Comparison of ENCODE assay signal across 21 cellular contexts in the genomic region with DNA sequence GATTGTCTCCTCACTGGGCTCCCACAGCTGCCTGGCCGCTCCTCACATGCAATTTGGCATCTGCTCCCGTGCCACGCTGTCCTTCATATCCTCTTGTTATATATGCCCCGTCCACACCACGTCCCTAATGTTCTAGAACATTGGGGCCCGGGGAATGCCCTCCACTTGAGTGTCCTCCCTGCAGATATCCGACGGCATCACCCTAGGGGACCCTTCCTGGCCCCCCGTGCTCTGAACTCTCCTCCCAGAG. TPM values are rescaled to one million over a fixed set of nuclear protein-coding genes. Genes with fewer than 3 reads are reported as not detected.
DNase-seq lines count a peak whose midpoint lies in the region; ATAC-seq, FAIRE-seq and TF ChIP-seq lines count a peak whose summit lies in the region.
"Had no signal": no experiment of that assay in that cellular context is flagged by ENCODE, and none has a peak within 500 bp of the region (broad histone marks: within the 10 kb centered on the region; RNA-seq: fewer than 3 reads in every experiment).

No MANE protein-coding gene starts in this region.

- TF ChIP-seq POLR2A in HepG2 (IDR thresholded peaks at IDR 0.05; ENCODE audit: insufficient read depth in 1 of 2, low read depth in 2 of 2, low read length in 2 of 2) (no peak), right lobe of liver (IDR thresholded peaks at IDR 0.05) (no peak)

- peaks cover 8 to 11% of the 10 kb centered on the region in 2 experiments; a peak in 4 of 5 replicates for H3K36me3 ChIP-seq in HepG2 (replicated peaks in 1 of 2; ENCODE audit: control insufficient read depth in 1 of 2, insufficient read depth in 2 of 2, low read length in 2 of 2)
- no peaks in the 10 kb centered on the region for H3K36me3 ChIP-seq in right lobe of liver

- H3K27ac ChIP-seq in HepG2 (ENCODE audit: extremely low read length, insufficient read depth, low read length) = no peak overlapping the region
- H3K27ac ChIP-seq in right lobe of liver = no peak overlapping the region
- H3K27ac ChIP-seq: BLaER1 had no signal

- TF ChIP-seq CTCF in HepG2 (CRISPR knock-in tag; IDR thresholded peaks at IDR 0.05) (no peak), right lobe of liver (IDR thresholded peaks at IDR 0.05) (no peak), glutamatergic neuron (IDR thresholded peaks at IDR 0.05; ENCODE audit: partially characterized antibody, unreplicated experiment) (no peak)

- TF ChIP-seq EP300 in HepG2 (IDR thresholded peaks at IDR 0.05; ENCODE audit: low read depth in 2 of 2, low read length in 2 of 2) (no peak), HepG2 (CRISPR knock-in tag; IDR thresholded peaks at IDR 0.05; ENCODE audit: borderline replicate concordance) (no peak)

- H3K4me1 ChIP-seq in HepG2 (ENCODE audit: insufficient read depth, low read length) (peaks cover 25% of the 10 kb centered on the region), right lobe of liver (no peaks in the 10 kb centered on the region)

- no peaks in the 10 kb centered on the region for H3K79me2 ChIP-seq in HepG2 (ENCODE audit: insufficient read depth, low read length)

- H3K4me1 Mint-ChIP-seq in glutamatergic neuron (ENCODE audit: low read depth, unreplicated experiment) = peaks cover 2% of the 10 kb centered on the region
- no peaks in the 10 kb centered on the region for H3K4me1 Mint-ChIP-seq in stimulated activated effector memory CD8-positive, alpha-beta T cell treated with anti-CD3 and anti-CD28 coated beads, Interleukin-12 subunit alpha, Interleukin-12 subunit beta, amount 100 ng/mL, for 72 hours
- H3K4me1 Mint-ChIP-seq: CD14-positive monocyte had no signal

- CTCF ChIA-PET in HepG2 (lab: Yijun Ruan, JAX; ENCODE audit: low intra/inter-chr PET ratio, low total read pairs) = no interaction called here

- H3K4me3 ChIP-seq in HepG2 (replicated peaks in 1 of 3; ENCODE audit: insufficient read depth in 1 of 3, low read depth in 2 of 3, low read length in 3 of 3) (peak overlapping the region in 1 of 3 experiments; percentile 47; a peak in 1 of 6 replicates), right lobe of liver (no peak overlapping the region)
- H3K4me3 ChIP-seq: BLaER1, GM12878 had no signal

- intact Hi-C loops in HepG2 (cut with micrococcal nuclease; ENCODE audit: unreplicated experiment) = no loop called here
- intact Hi-C loops in right lobe of liver (cut with DNase I) = no loop called here
- intact Hi-C loops in head of caudate nucleus (cut with DNase I) = no loop called here

- no peak overlapping the region for H3K4me3 Mint-ChIP-seq in glutamatergic neuron (ENCODE audit: unreplicated experiment)
- no peak overlapping the region for H3K4me3 Mint-ChIP-seq in stimulated activated effector memory CD8-positive, alpha-beta T cell treated with anti-CD3 and anti-CD28 coated beads, Interleukin-12 subunit alpha, Interleukin-12 subunit beta, amount 100 ng/mL, for 72 hours
- H3K4me3 Mint-ChIP-seq: CD14-positive monocyte; CD4-positive, alpha-beta memory T cell; HFFc6 had no signal

- no peak for TF ChIP-seq RAD21 in HepG2 (CRISPR knock-in tag; IDR thresholded peaks at IDR 0.05)

- H3K9me3 Mint-ChIP-seq in glutamatergic neuron (ENCODE audit: unreplicated experiment) = peaks cover 33% of the 10 kb centered on the region
- no peaks in the 10 kb centered on the region for H3K9me3 Mint-ChIP-seq in stimulated activated effector memory CD8-positive, alpha-beta T cell treated with anti-CD3 and anti-CD28 coated beads, Interleukin-12 subunit alpha, Interleukin-12 subunit beta, amount 100 ng/mL, for 72 hours
- H3K9me3 Mint-ChIP-seq: CD4-positive, alpha-beta memory T cell; HFFc6 had no signal

- POLR2A ChIA-PET in HepG2 (lab: Yijun Ruan, JAX) = interaction anchor here (2.2 to 9.0 kb wide), 2 partner anchors 10 to 16 kb away, joined by 9 to 86 read pairs; partner anchors contain the start of genes DEF8 and TUBB3

- H3K36me3 Mint-ChIP-seq in glutamatergic neuron (ENCODE audit: unreplicated experiment) = peaks cover 11% of the 10 kb centered on the region
- H3K36me3 Mint-ChIP-seq in stimulated activated effector memory CD8-positive, alpha-beta T cell treated with anti-CD3 and anti-CD28 coated beads, Interleukin-12 subunit alpha, Interleukin-12 subunit beta, amount 100 ng/mL, for 72 hours = no peaks in the 10 kb centered on the region
- H3K36me3 Mint-ChIP-seq: CD14-positive monocyte; CD4-positive, alpha-beta memory T cell had no signal

- FAIRE-seq in HepG2 (lab: Jason Lieb, UNC) = no peak
- FAIRE-seq: GM12878, HTR-8/SVneo had no signal

- H3K4me2 ChIP-seq in HepG2 (ENCODE audit: low read depth, low read length) = peak overlapping the region; percentile 62
- H3K4me2 ChIP-seq: BLaER1 had no signal

- no peak overlapping the region for H2AFZ ChIP-seq in HepG2 (ENCODE audit: low read length)

- peak overlapping the region; percentile 53 for H3K27ac Mint-ChIP-seq in glutamatergic neuron (ENCODE audit: unreplicated experiment)
- peak overlapping the region; percentile 19 for H3K27ac Mint-ChIP-seq in stimulated activated effector memory CD8-positive, alpha-beta T cell treated with anti-CD3 and anti-CD28 coated beads, Interleukin-12 subunit alpha, Interleukin-12 subunit beta, amount 100 ng/mL, for 72 hours
- H3K27ac Mint-ChIP-seq: CD4-positive, alpha-beta memory T cell; HFFc6 had no signal

- DNase-seq in HepG2 (ENCODE audit: low spot score) = no peak
- DNase-seq in right lobe of liver = no peak
- DNase-seq in Daoy (ENCODE audit: low read depth) = peak; percentile 0
- DNase-seq in glutamatergic neuron = no peak
- DNase-seq in stimulated activated effector memory CD8-positive, alpha-beta T cell treated with anti-CD3 and anti-CD28 coated beads, Interleukin-12 subunit alpha, Interleukin-12 subunit beta, amount 100 ng/mL, for 72 hours (ENCODE audit: low spot score in 2 of 2) = no peak
- DNase-seq in head of caudate nucleus = no peak
- DNase-seq in NOMO-1 treated with dmso at 0.1 percent for 144 hours (lab: John Stamatoyannopoulos, UW; ENCODE audit: unreplicated experiment) = no peak
- DNase-seq: CD4-positive, alpha-beta memory T cell; DMS153; DMS79; EL; GOT3; H7; HFFc6; KG1 had no signal

- H3K9ac ChIP-seq in HepG2 (ENCODE audit: insufficient read depth, low read depth, low read length) = 0 out of 2 replicates have a peak overlapping the region, but pooled peaks have one; percentile 31
- H3K9ac ChIP-seq: BLaER1 had no signal

- H3K9me3 ChIP-seq in HepG2 (ENCODE audit: low read length) (no peaks in the 10 kb centered on the region), right lobe of liver (no peaks in the 10 kb centered on the region)
- H3K9me3 ChIP-seq: BLaER1 had no signal

- H3K27me3 ChIP-seq in HepG2 (ENCODE audit: control insufficient read depth in 1 of 2, insufficient read depth in 2 of 2, low read length in 2 of 2) (peaks cover 0 to 30% of the 10 kb centered on the region in 2 experiments; a peak in 4 of 5 replicates), right lobe of liver (no peaks in the 10 kb centered on the region)
- H3K27me3 ChIP-seq: BLaER1 had no signal

- peak; percentile 12 for ATAC-seq in HepG2
- no peak for ATAC-seq in right lobe of liver
- no peak for ATAC-seq in stimulated activated effector memory CD8-positive, alpha-beta T cell treated with anti-CD3 and anti-CD28 coated beads, Interleukin-12 subunit alpha, Interleukin-12 subunit beta, amount 100 ng/mL, for 72 hours
- ATAC-seq in GM18502 (IDR thresholded peaks at IDR 0.05; ENCODE audit: poor library complexity, unreplicated experiment) = no peak
- ATAC-seq: GM12878, HCT116 had no signal

- WGBS in HepG2 (ENCODE audit: low lambda C conversion rate) = 38% methylated on average over 9 of the region's 9 CpGs
- WGBS in right lobe of liver (ENCODE audit: insufficient coverage, low coverage, low lambda C conversion rate, missing lambda C conversion rate) = 72% methylated on average over 9 of the region's 9 CpGs

- no TSS peak for BruUV-seq in HepG2 (replicated peaks; lab: Mats Ljungman, UMichigan)

- H3K27me3 Mint-ChIP-seq in glutamatergic neuron (ENCODE audit: unreplicated experiment) = peaks cover 26% of the 10 kb centered on the region

- no peaks in the 10 kb centered on the region; the same call in 1 of the 2 replicates for H4K20me1 ChIP-seq in HepG2 (ENCODE audit: insufficient read depth, low read length)

- in situ Hi-C loops in HepG2 (cut with HindIII; ENCODE audit: extremely low pct_ligation_motif_present, low pct_unique_long_range_greater_than_20kb) = no loop called here

RNA-seq across cellular contexts. Expression of gene DEF8, which starts 10.0 kb away (rescaled TPM):
- 98.5 and 107 TPM in 2 replicates for total RNA-seq in HepG2 (2016; rRNA removed; fragmentation: Illumina TruSeq; extraction: Trizol)
- total RNA-seq in HepG2 (2016; cell fraction: cytosol; rRNA removed; fragmentation: Illumina TruSeq; extraction: Trizol; ENCODE audit: low read depth) = 134 and 176 TPM in 2 replicates
- 103 and 113 TPM in 2 replicates for total RNA-seq in HepG2 (2016; cell fraction: insoluble cytoplasmic fraction; rRNA removed; fragmentation: Illumina TruSeq; extraction: Trizol)
- total RNA-seq in HepG2 (2016; cell fraction: membrane; rRNA removed; fragmentation: Illumina TruSeq; extraction: Trizol) = 127 and 160 TPM in 2 replicates
- total RNA-seq in HepG2 (2016; cell fraction: nucleus; rRNA removed; fragmentation: Illumina TruSeq; extraction: Trizol) = 48.8 and 61.5 TPM in 2 replicates
- polyA plus RNA-seq in HepG2 (2011; rRNA removed) = 98.2 and 108 TPM in 2 replicates
- polyA plus RNA-seq in HepG2 (2011; cell fraction: cytosol; rRNA removed) = 100 and 138 TPM in 2 replicates
- 490 and 545 TPM in 2 replicates for polyA plus RNA-seq in HepG2 (2011; cell fraction: nucleus; rRNA removed)
- 37.2 and 56.0 TPM in 2 replicates for polyA plus RNA-seq in HepG2 (2012)
- polyA plus RNA-seq in HepG2 (2016; cell fraction: cytosol; fragmentation: Illumina TruSeq; extraction: Trizol; ENCODE audit: low read depth) = 170 and 205 TPM in 2 replicates
- 116 and 132 TPM in 2 replicates for polyA plus RNA-seq in HepG2 (2016; cell fraction: insoluble cytoplasmic fraction; fragmentation: Illumina TruSeq; extraction: Trizol; ENCODE audit: low read depth)
- polyA plus RNA-seq in HepG2 (2016; cell fraction: membrane; fragmentation: Illumina TruSeq; extraction: Trizol; ENCODE audit: low read depth) = 126 and 153 TPM in 2 replicates
- 123 and 136 TPM in 2 replicates for polyA plus RNA-seq in HepG2 (2016; cell fraction: nucleus; fragmentation: Illumina TruSeq; extraction: Trizol; ENCODE audit: insufficient read depth, low read depth)
- 22.3 and 116 TPM in 2 replicates for polyA minus RNA-seq in HepG2 (2011; rRNA and poly(A)+ RNA removed; ENCODE audit: low replicate concordance)
- 31.8 and 36.4 TPM in 2 replicates for polyA minus RNA-seq in HepG2 (2011; cell fraction: cytosol; rRNA and poly(A)+ RNA removed)
- 46.0 and 51.1 TPM in 2 replicates for polyA minus RNA-seq in HepG2 (2011; cell fraction: nucleus; rRNA and poly(A)+ RNA removed)
- total RNA-seq in right lobe of liver = 10 to 100 TPM; 16.7 to 44.1 (median 20.7) TPM
- 81.3 and 111 TPM in 2 replicates for total RNA-seq in Daoy (2014; rRNA removed; shearing (Covaris generic))
- 96.0 TPM for total RNA-seq in glutamatergic neuron (ENCODE audit: unreplicated experiment)

RNA-seq across cellular contexts. Expression of gene TUBB3, which starts 15.4 kb away (rescaled TPM):
- total RNA-seq in HepG2 (2016; rRNA removed; fragmentation: Illumina TruSeq; extraction: Trizol) = 161 and 185 TPM in 2 replicates
- 94.2 and 96.8 TPM in 2 replicates for total RNA-seq in HepG2 (2016; cell fraction: cytosol; rRNA removed; fragmentation: Illumina TruSeq; extraction: Trizol; ENCODE audit: low read depth)
- total RNA-seq in HepG2 (2016; cell fraction: insoluble cytoplasmic fraction; rRNA removed; fragmentation: Illumina TruSeq; extraction: Trizol) = 145 and 195 TPM in 2 replicates
- total RNA-seq in HepG2 (2016; cell fraction: membrane; rRNA removed; fragmentation: Illumina TruSeq; extraction: Trizol) = 140 and 142 TPM in 2 replicates
- 81.3 and 94.7 TPM in 2 replicates for total RNA-seq in HepG2 (2016; cell fraction: nucleus; rRNA removed; fragmentation: Illumina TruSeq; extraction: Trizol)
- polyA plus RNA-seq in HepG2 (2011; rRNA removed) = 110 and 152 TPM in 2 replicates
- 84.2 and 120 TPM in 2 replicates for polyA plus RNA-seq in HepG2 (2011; cell fraction: cytosol; rRNA removed)
- 168 and 179 TPM in 2 replicates for polyA plus RNA-seq in HepG2 (2011; cell fraction: nucleus; rRNA removed)
- polyA plus RNA-seq in HepG2 (2012) = 45.2 and 119 TPM in 2 replicates
- polyA plus RNA-seq in HepG2 (2016; cell fraction: cytosol; fragmentation: Illumina TruSeq; extraction: Trizol; ENCODE audit: low read depth) = 63.1 and 64.3 TPM in 2 replicates
- 127 and 159 TPM in 2 replicates for polyA plus RNA-seq in HepG2 (2016; cell fraction: insoluble cytoplasmic fraction; fragmentation: Illumina TruSeq; extraction: Trizol; ENCODE audit: low read depth)
- 87.3 and 99.0 TPM in 2 replicates for polyA plus RNA-seq in HepG2 (2016; cell fraction: membrane; fragmentation: Illumina TruSeq; extraction: Trizol; ENCODE audit: low read depth)
- polyA plus RNA-seq in HepG2 (2016; cell fraction: nucleus; fragmentation: Illumina TruSeq; extraction: Trizol; ENCODE audit: insufficient read depth, low read depth) = 138 and 154 TPM in 2 replicates
- 34.9 and 340 TPM in 2 replicates for polyA minus RNA-seq in HepG2 (2011; rRNA and poly(A)+ RNA removed; ENCODE audit: low replicate concordance)
- polyA minus RNA-seq in HepG2 (2011; cell fraction: cytosol; rRNA and poly(A)+ RNA removed) = 99.4 and 107 TPM in 2 replicates
- polyA minus RNA-seq in HepG2 (2011; cell fraction: nucleus; rRNA and poly(A)+ RNA removed) = 34.8 and 42.6 TPM in 2 replicates
- under 1 TPM in 4 of 6 experiments, not detected in 2; 0.13 to 0.86 (median 0.36) TPM for total RNA-seq in right lobe of liver
- total RNA-seq in Daoy (2014; rRNA removed; shearing (Covaris generic)) = 135 and 149 TPM in 2 replicates
- total RNA-seq in glutamatergic neuron (ENCODE audit: unreplicated experiment) = 3,960 TPM
- polyA plus RNA-seq: CD14-positive monocyte; CD4-positive, alpha-beta memory T cell had no signal

RNA-seq across cellular contexts. Expression of gene MC1R, which starts 19.9 kb away (rescaled TPM):
- total RNA-seq in HepG2 (2016; rRNA removed; fragmentation: Illumina TruSeq; extraction: Trizol) (7.2 and 9.1 TPM in 2 replicates), right lobe of liver (1 to 10 TPM in 2 of 6 experiments, under 1 TPM in 4; 0.31 to 1.6 (median 0.77) TPM), glutamatergic neuron (ENCODE audit: unreplicated experiment) (12.8 TPM)
- total RNA-seq in HepG2 (2016; cell fraction: cytosol; rRNA removed; fragmentation: Illumina TruSeq; extraction: Trizol; ENCODE audit: low read depth) = 3.5 and 3.7 TPM in 2 replicates
- 8.1 and 8.7 TPM in 2 replicates for total RNA-seq in HepG2 (2016; cell fraction: insoluble cytoplasmic fraction; rRNA removed; fragmentation: Illumina TruSeq; extraction: Trizol)
- total RNA-seq in HepG2 (2016; cell fraction: membrane; rRNA removed; fragmentation: Illumina TruSeq; extraction: Trizol) = 8.1 and 9.5 TPM in 2 replicates
- total RNA-seq in HepG2 (2016; cell fraction: nucleus; rRNA removed; fragmentation: Illumina TruSeq; extraction: Trizol) = 7.2 and 7.7 TPM in 2 replicates
- 14.8 and 20.0 TPM in 2 replicates for polyA plus RNA-seq in HepG2 (2011; rRNA removed)
- 14.8 and 18.9 TPM in 2 replicates for polyA plus RNA-seq in HepG2 (2011; cell fraction: cytosol; rRNA removed)
- 89.3 and 96.4 TPM in 2 replicates for polyA plus RNA-seq in HepG2 (2011; cell fraction: nucleus; rRNA removed)
- 6.5 and 12.0 TPM in 2 replicates for polyA plus RNA-seq in HepG2 (2012)
- polyA plus RNA-seq in HepG2 (2016; cell fraction: cytosol; fragmentation: Illumina TruSeq; extraction: Trizol; ENCODE audit: low read depth) = 2.9 and 3.1 TPM in 2 replicates
- polyA plus RNA-seq in HepG2 (2016; cell fraction: insoluble cytoplasmic fraction; fragmentation: Illumina TruSeq; extraction: Trizol; ENCODE audit: low read depth) = 6.7 and 7.1 TPM in 2 replicates
- 6.5 and 7.5 TPM in 2 replicates for polyA plus RNA-seq in HepG2 (2016; cell fraction: membrane; fragmentation: Illumina TruSeq; extraction: Trizol; ENCODE audit: low read depth)
- 17.7 and 19.3 TPM in 2 replicates for polyA plus RNA-seq in HepG2 (2016; cell fraction: nucleus; fragmentation: Illumina TruSeq; extraction: Trizol; ENCODE audit: insufficient read depth, low read depth)
- 23.7 and 30.7 TPM in 2 replicates for polyA minus RNA-seq in HepG2 (2011; rRNA and poly(A)+ RNA removed; ENCODE audit: low replicate concordance)
- polyA minus RNA-seq in HepG2 (2011; cell fraction: cytosol; rRNA and poly(A)+ RNA removed) = 5.4 and 5.5 TPM in 2 replicates
- polyA minus RNA-seq in HepG2 (2011; cell fraction: nucleus; rRNA and poly(A)+ RNA removed) = 16.0 and 17.0 TPM in 2 replicates
- 0.95 and 1.9 TPM in 2 replicates for total RNA-seq in Daoy (2014; rRNA removed; shearing (Covaris generic))

Comparison
In these comparisons a context has a peak if more than half of its experiments do, and no peak if none do; other contexts are left out.
1. RNA of gene TUBB3, which starts 15.4 kb away (total RNA-seq): 3,960 TPM in glutamatergic neuron (single experiment), 81.3 to 195 TPM in HepG2 and 135 to 149 TPM in Daoy; 0.13 to 0.86 TPM in right lobe of liver; every median in the first group is over 10 times any median in the second.